ENCODE assay signal across 12 cellular contexts in genomic region chr14:96808619-96809405, GRCh38. TPM values are rescaled to one million over a fixed set of nuclear protein-coding genes. Genes with fewer than 3 reads are reported as not detected.
DNase-seq lines count a peak whose midpoint lies in the region; ATAC-seq, FAIRE-seq and TF ChIP-seq lines count a peak whose summit lies in the region.
"Had no signal": no experiment of that assay in that cellular context is flagged by ENCODE, and none has a peak within 500 bp of the region (broad histone marks: within the 10 kb centered on the region; RNA-seq: fewer than 3 reads in every experiment).

No MANE protein-coding gene starts in this region.

- no peak for ATAC-seq in WTC11

- FAIRE-seq in HTR-8/SVneo (lab: Jason Lieb, UNC) = peak; percentile 4

- H3K27me3 Mint-ChIP-seq in WTC11 (ENCODE audit: low read depth) = no peaks in the 10 kb centered on the region
- no peaks in the 10 kb centered on the region for H3K27me3 Mint-ChIP-seq in activated CD4-positive, alpha-beta memory T cell treated with anti-CD3 and anti-CD28 coated beads, Interleukin-2, amount 10 ng/mL, durations not matched to agents 7 days and 5 days
- H3K27me3 Mint-ChIP-seq: CD8-positive, alpha-beta memory T cell had no signal

- H3K4me1 ChIP-seq in neutrophil (ENCODE audit: control insufficient read depth in 1 of 2, insufficient read depth in 1 of 2, low read depth in 1 of 2, low read length in 1 of 2) = peaks cover 36 to 45% of the 10 kb centered on the region in 2 experiments
- H3K4me1 ChIP-seq: Caco-2 had no signal

- TF ChIP-seq CTCF in WTC11 (IDR thresholded peaks at IDR 0.05) = no peak
- no peak for TF ChIP-seq CTCF in neutrophil (IDR thresholded peaks at IDR 0.05)

- H3K27ac Mint-ChIP-seq in WTC11 = peak overlapping the region; percentile 2; the same call in 1 of the 2 replicates
- no peak overlapping the region for H3K27ac Mint-ChIP-seq in activated CD4-positive, alpha-beta memory T cell treated with anti-CD3 and anti-CD28 coated beads, Interleukin-2, amount 10 ng/mL, durations not matched to agents 7 days and 5 days
- H3K27ac Mint-ChIP-seq: CD8-positive, alpha-beta memory T cell had no signal

- H3K4me3 ChIP-seq in neutrophil (ENCODE audit: low read depth in 1 of 2, low read length in 1 of 2) = no peak overlapping the region
- H3K4me3 ChIP-seq: BLaER1 had no signal

- CTCF ChIA-PET in WTC11 (lab: Charles Lee) = no interaction called here
- CTCF ChIA-PET in activated CD4-positive, alpha-beta memory T cell treated with anti-CD3 and anti-CD28 coated beads, Interleukin-2, amount 10 ng/mL, durations not matched to agents 7 days and 5 days (lab: Charles Lee) = no interaction called here

- no peak for DNase-seq in HTR-8/SVneo (ENCODE audit: insufficient read length, low spot score)
- DNase-seq in OCI-M1 (lab: John Stamatoyannopoulos, UW) = peak; percentile 50
- DNase-seq in WTC11 (ENCODE audit: low spot score) = no peak
- no peak for DNase-seq in T-helper 9 cell
- DNase-seq in SIG-M5 (lab: John Stamatoyannopoulos, UW) = no peak
- no peak for DNase-seq in activated CD4-positive, alpha-beta memory T cell treated with anti-CD3 and anti-CD28 coated beads, Interleukin-2, amount 10 ng/mL, durations not matched to agents 7 days and 5 days
- DNase-seq: AML-193; Caco-2; CD8-positive, alpha-beta memory T cell; H7 had no signal

- no peaks in the 10 kb centered on the region for H3K27me3 ChIP-seq in neutrophil
- H3K27me3 ChIP-seq: BLaER1 had no signal

- no peak overlapping the region for H3K4me3 Mint-ChIP-seq in WTC11
- H3K4me3 Mint-ChIP-seq in activated CD4-positive, alpha-beta memory T cell treated with anti-CD3 and anti-CD28 coated beads, Interleukin-2, amount 10 ng/mL, durations not matched to agents 7 days and 5 days = no peak overlapping the region
- H3K4me3 Mint-ChIP-seq: CD8-positive, alpha-beta memory T cell had no signal

- peaks cover 29% of the 10 kb centered on the region for H3K4me1 Mint-ChIP-seq in WTC11
- H3K4me1 Mint-ChIP-seq in activated CD4-positive, alpha-beta memory T cell treated with anti-CD3 and anti-CD28 coated beads, Interleukin-2, amount 10 ng/mL, durations not matched to agents 7 days and 5 days = peaks cover 49% of the 10 kb centered on the region

- POLR2A ChIA-PET in WTC11 (lab: Charles Lee) = interaction anchor here (1.1 kb wide), 1 partner anchor 12 kb away, joined by 3 read pairs; the partner anchor contains the start of gene VRK1
- POLR2A ChIA-PET in activated CD4-positive, alpha-beta memory T cell treated with anti-CD3 and anti-CD28 coated beads, Interleukin-2, amount 10 ng/mL, durations not matched to agents 7 days and 5 days (lab: Charles Lee) = no interaction called here

- no peaks in the 10 kb centered on the region for H3K36me3 Mint-ChIP-seq in WTC11
- peaks cover 38% of the 10 kb centered on the region for H3K36me3 Mint-ChIP-seq in activated CD4-positive, alpha-beta memory T cell treated with anti-CD3 and anti-CD28 coated beads, Interleukin-2, amount 10 ng/mL, durations not matched to agents 7 days and 5 days (ENCODE audit: low read depth)

- no peaks in the 10 kb centered on the region for H3K9me3 ChIP-seq in neutrophil
- H3K9me3 ChIP-seq: Caco-2 had no signal

- no peaks in the 10 kb centered on the region for H3K36me3 ChIP-seq in neutrophil

- peak overlapping the region; percentile 85 for H3K27ac ChIP-seq in neutrophil
- H3K27ac ChIP-seq: BLaER1 had no signal

- H3K9me3 Mint-ChIP-seq in WTC11 = no peaks in the 10 kb centered on the region
- no peaks in the 10 kb centered on the region for H3K9me3 Mint-ChIP-seq in activated CD4-positive, alpha-beta memory T cell treated with anti-CD3 and anti-CD28 coated beads, Interleukin-2, amount 10 ng/mL, durations not matched to agents 7 days and 5 days
- H3K9me3 Mint-ChIP-seq: CD8-positive, alpha-beta memory T cell had no signal

TF ChIP-seq in WTC11, 78 proteins besides CTCF, POLR2A, EP300 and RAD21:
- no peak for TF ChIP-seq FOXJ3 (CRISPR knock-in tag; IDR thresholded peaks at IDR 0.05; ENCODE audit: borderline replicate concordance)
- TF ChIP-seq, protein P1, sequence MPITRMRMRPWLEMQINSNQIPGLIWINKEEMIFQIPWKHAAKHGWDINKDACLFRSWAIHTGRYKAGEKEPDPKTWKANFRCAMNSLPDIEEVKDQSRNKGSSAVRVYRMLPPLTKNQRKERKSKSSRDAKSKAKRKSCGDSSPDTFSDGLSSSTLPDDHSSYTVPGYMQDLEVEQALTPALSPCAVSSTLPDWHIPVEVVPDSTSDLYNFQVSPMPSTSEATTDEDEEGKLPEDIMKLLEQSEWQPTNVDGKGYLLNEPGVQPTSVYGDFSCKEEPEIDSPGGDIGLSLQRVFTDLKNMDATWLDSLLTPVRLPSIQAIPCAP (CRISPR knock-in tag; IDR thresholded peaks at IDR 0.05) = no peak
- no peak for TF ChIP-seq RORB (CRISPR knock-in tag; IDR thresholded peaks at IDR 0.05)
- TF ChIP-seq, protein P2, sequence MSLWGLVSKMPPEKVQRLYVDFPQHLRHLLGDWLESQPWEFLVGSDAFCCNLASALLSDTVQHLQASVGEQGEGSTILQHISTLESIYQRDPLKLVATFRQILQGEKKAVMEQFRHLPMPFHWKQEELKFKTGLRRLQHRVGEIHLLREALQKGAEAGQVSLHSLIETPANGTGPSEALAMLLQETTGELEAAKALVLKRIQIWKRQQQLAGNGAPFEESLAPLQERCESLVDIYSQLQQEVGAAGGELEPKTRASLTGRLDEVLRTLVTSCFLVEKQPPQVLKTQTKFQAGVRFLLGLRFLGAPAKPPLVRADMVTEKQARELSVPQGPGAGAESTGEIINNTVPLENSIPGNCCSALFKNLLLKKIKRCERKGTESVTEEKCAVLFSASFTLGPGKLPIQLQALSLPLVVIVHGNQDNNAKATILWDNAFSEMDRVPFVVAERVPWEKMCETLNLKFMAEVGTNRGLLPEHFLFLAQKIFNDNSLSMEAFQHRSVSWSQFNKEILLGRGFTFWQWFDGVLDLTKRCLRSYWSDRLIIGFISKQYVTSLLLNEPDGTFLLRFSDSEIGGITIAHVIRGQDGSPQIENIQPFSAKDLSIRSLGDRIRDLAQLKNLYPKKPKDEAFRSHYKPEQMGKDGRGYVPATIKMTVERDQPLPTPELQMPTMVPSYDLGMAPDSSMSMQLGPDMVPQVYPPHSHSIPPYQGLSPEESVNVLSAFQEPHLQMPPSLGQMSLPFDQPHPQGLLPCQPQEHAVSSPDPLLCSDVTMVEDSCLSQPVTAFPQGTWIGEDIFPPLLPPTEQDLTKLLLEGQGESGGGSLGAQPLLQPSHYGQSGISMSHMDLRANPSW (CRISPR knock-in tag; conservative IDR thresholded peaks at IDR 0.05; ENCODE audit: low read depth) = no peak
- no peak for TF ChIP-seq MAX (CRISPR knock-in tag; IDR thresholded peaks at IDR 0.05)
- no peak for TF ChIP-seq ZNF423 (CRISPR knock-in tag; IDR thresholded peaks at IDR 0.05)
- TF ChIP-seq ZNF416 (CRISPR knock-in tag; IDR thresholded peaks at IDR 0.05) = no peak
- TF ChIP-seq NR3C1 (CRISPR knock-in tag; conservative IDR thresholded peaks at IDR 0.05; ENCODE audit: low read depth) = no peak
- TF ChIP-seq ZBTB21 (CRISPR knock-in tag; IDR thresholded peaks at IDR 0.05; ENCODE audit: borderline replicate concordance) = no peak
- TF ChIP-seq TEAD4 (CRISPR knock-in tag; IDR thresholded peaks at IDR 0.05) = no peak
- TF ChIP-seq, protein P3, sequence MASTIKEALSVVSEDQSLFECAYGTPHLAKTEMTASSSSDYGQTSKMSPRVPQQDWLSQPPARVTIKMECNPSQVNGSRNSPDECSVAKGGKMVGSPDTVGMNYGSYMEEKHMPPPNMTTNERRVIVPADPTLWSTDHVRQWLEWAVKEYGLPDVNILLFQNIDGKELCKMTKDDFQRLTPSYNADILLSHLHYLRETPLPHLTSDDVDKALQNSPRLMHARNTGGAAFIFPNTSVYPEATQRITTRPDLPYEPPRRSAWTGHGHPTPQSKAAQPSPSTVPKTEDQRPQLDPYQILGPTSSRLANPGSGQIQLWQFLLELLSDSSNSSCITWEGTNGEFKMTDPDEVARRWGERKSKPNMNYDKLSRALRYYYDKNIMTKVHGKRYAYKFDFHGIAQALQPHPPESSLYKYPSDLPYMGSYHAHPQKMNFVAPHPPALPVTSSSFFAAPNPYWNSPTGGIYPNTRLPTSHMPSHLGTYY (CRISPR knock-in tag; IDR thresholded peaks at IDR 0.05) = no peak
- TF ChIP-seq GABPB1 (CRISPR knock-in tag; IDR thresholded peaks at IDR 0.05) = no peak
- no peak for TF ChIP-seq KAT7 (CRISPR knock-in tag; IDR thresholded peaks at IDR 0.05; ENCODE audit: borderline replicate concordance)
- no peak for TF ChIP-seq NR1H2 (CRISPR knock-in tag; IDR thresholded peaks at IDR 0.05)
- TF ChIP-seq TCF7 (CRISPR knock-in tag; IDR thresholded peaks at IDR 0.05; ENCODE audit: low read depth) = no peak
- TF ChIP-seq, protein P4, sequence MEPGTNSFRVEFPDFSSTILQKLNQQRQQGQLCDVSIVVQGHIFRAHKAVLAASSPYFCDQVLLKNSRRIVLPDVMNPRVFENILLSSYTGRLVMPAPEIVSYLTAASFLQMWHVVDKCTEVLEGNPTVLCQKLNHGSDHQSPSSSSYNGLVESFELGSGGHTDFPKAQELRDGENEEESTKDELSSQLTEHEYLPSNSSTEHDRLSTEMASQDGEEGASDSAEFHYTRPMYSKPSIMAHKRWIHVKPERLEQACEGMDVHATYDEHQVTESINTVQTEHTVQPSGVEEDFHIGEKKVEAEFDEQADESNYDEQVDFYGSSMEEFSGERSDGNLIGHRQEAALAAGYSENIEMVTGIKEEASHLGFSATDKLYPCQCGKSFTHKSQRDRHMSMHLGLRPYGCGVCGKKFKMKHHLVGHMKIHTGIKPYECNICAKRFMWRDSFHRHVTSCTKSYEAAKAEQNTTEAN (CRISPR knock-in tag; IDR thresholded peaks at IDR 0.05) = no peak
- TF ChIP-seq, protein P5, sequence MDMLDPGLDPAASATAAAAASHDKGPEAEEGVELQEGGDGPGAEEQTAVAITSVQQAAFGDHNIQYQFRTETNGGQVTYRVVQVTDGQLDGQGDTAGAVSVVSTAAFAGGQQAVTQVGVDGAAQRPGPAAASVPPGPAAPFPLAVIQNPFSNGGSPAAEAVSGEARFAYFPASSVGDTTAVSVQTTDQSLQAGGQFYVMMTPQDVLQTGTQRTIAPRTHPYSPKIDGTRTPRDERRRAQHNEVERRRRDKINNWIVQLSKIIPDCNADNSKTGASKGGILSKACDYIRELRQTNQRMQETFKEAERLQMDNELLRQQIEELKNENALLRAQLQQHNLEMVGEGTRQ (CRISPR knock-in tag; IDR thresholded peaks at IDR 0.05) = no peak
- no peak for TF ChIP-seq ZNF317 (CRISPR knock-in tag; IDR thresholded peaks at IDR 0.05; ENCODE audit: borderline replicate concordance, low read depth)
- TF ChIP-seq GTF2I (CRISPR knock-in tag; conservative IDR thresholded peaks at IDR 0.05) = no peak
TF ChIP-seq in WTC11: peak in this region for 0.

RNA-seq across cellular contexts. Expression of gene VRK1, which starts 11.6 kb away (rescaled TPM):
- 67.3 to 73.6 TPM (median 69.6 TPM) in 3 replicates for total RNA-seq in WTC11 (2021)
- total RNA-seq in activated CD4-positive, alpha-beta memory T cell treated with anti-CD3 and anti-CD28 coated beads, Interleukin-2, amount 10 ng/mL, durations not matched to agents 7 days and 5 days = 10 to 100 TPM; 62.0 to 64.1 TPM
